Comparison of ENCODE assay signal across 8 cellular contexts in genomic region chr5:158382473-158382872, GRCh38.
DNase-seq lines count a peak whose midpoint lies in the region; ATAC-seq, FAIRE-seq and TF ChIP-seq lines count a peak whose summit lies in the region.

No MANE protein-coding gene starts in this region.

- peaks cover 17% of the 10 kb centered on the region for H3K9me3 Mint-ChIP-seq in CD8-positive, alpha-beta T cell

- CTCF ChIA-PET in RWPE1 (lab: Yijun Ruan, JAX) = interaction anchor here (0.7 kb wide), 1 partner anchor 14 kb away, joined by 3 read pairs; no protein-coding TSS in a partner anchor
- CTCF ChIA-PET in CD8-positive, alpha-beta T cell (lab: Charles Lee) = no interaction called here

- ATAC-seq in GM18907 (IDR thresholded peaks at IDR 0.05; ENCODE audit: unreplicated experiment) (peak; percentile 99), HG03045 (IDR thresholded peaks at IDR 0.05; ENCODE audit: unreplicated experiment) (peak; percentile 90)
- ATAC-seq in CD8-positive, alpha-beta T cell = no peak

- H3K4me1 ChIP-seq in CD8-positive, alpha-beta T cell (ENCODE audit: insufficient read depth, low read length) = no peaks in the 10 kb centered on the region

- DNase-seq in AG09319 (ENCODE audit: extremely low read depth, low read depth) = peak; percentile 90
- peak; percentile 98 for DNase-seq in RWPE1 (ENCODE audit: low spot score)
- peak; percentile 78 for DNase-seq in epithelial cell of prostate (ENCODE audit: low read depth, low spot score)
- DNase-seq in non-pigmented ciliary epithelial cell (ENCODE audit: low read depth) = peak; percentile 95
- no peak for DNase-seq in D721Med (ENCODE audit: insufficient read length, low spot score)
- DNase-seq in CD8-positive, alpha-beta T cell = no peak

- H3K36me3 ChIP-seq in CD8-positive, alpha-beta T cell (ENCODE audit: insufficient read depth, low read length) = no peaks in the 10 kb centered on the region

- no peak overlapping the region for H3K4me3 Mint-ChIP-seq in CD8-positive, alpha-beta T cell

- TF ChIP-seq CTCF in AG09319 (IDR thresholded peaks at IDR 0.05; ENCODE audit: low read depth, low read length) (no peak), RWPE1 (conservative IDR thresholded peaks at IDR 0.05; ENCODE audit: low read depth) (no peak), D721Med (IDR thresholded peaks at IDR 0.05; ENCODE audit: insufficient read depth, missing control alignments) (no peak)
- no peak for TF ChIP-seq CTCF in CD8-positive, alpha-beta T cell (IDR thresholded peaks at IDR 0.05)

- H3K4me1 Mint-ChIP-seq in CD8-positive, alpha-beta T cell (ENCODE audit: low read depth) = no peaks in the 10 kb centered on the region

- no peaks in the 10 kb centered on the region for H3K27me3 ChIP-seq in CD8-positive, alpha-beta T cell (ENCODE audit: insufficient read depth, low read length)

- intact Hi-C loops in CD8-positive, alpha-beta T cell (cut with DNase I, micrococcal nuclease) = no loop called here

- H3K27ac Mint-ChIP-seq in CD8-positive, alpha-beta T cell = no peak overlapping the region

- H3K4me3 ChIP-seq in CD8-positive, alpha-beta T cell (ENCODE audit: low read depth, low read length) = no peak overlapping the region

- H3K9me3 ChIP-seq in CD8-positive, alpha-beta T cell (ENCODE audit: low read length) = no peaks in the 10 kb centered on the region

- POLR2A ChIA-PET in RWPE1 (lab: Yijun Ruan, JAX; ENCODE audit: low non-redundant PET) = no interaction called here
- POLR2A ChIA-PET in CD8-positive, alpha-beta T cell (lab: Charles Lee) = no interaction called here

- H3K27ac ChIP-seq in RWPE1 (peak overlapping the region; percentile 74), epithelial cell of prostate (no peak overlapping the region)
- H3K27ac ChIP-seq in CD8-positive, alpha-beta T cell (ENCODE audit: low read depth, low read length) = no peak overlapping the region

- no peaks in the 10 kb centered on the region for H3K36me3 Mint-ChIP-seq in CD8-positive, alpha-beta T cell

- H3K27me3 Mint-ChIP-seq in CD8-positive, alpha-beta T cell (ENCODE audit: low read depth) = no peaks in the 10 kb centered on the region

- FAIRE-seq in D721Med (lab: Jason Lieb, UNC) = no peak

Comparison
In these comparisons a context has a peak if more than half of its experiments do, and no peak if none do; other contexts are left out.
1. DNase-seq: peak in AG09319 (single experiment), RWPE1 (single experiment), epithelial cell of prostate (single experiment) and non-pigmented ciliary epithelial cell (single experiment); none in D721Med (single experiment) and CD8-positive, alpha-beta T cell (0 of 7).